In genomic region chr1:25232027-25232865, GRCh38 we compare ENCODE assay signal across 1 cellular context.
TF ChIP-seq lines count a peak whose summit lies in the region.

SYF2 (minus strand) TSS chr1:25232502; CDS start chr1:25232467, 35 bp downstream.

TF ChIP-seq in HepG2, 621 proteins besides CTCF, POLR2A, EP300 and RAD21 (continued from another document and continues in another):
- TF ChIP-seq ZNF691 (CRISPR knock-in tag; IDR thresholded peaks at IDR 0.05; ENCODE audit: borderline replicate concordance, low read depth) (no peak), DNMT1 (CRISPR knock-in tag; IDR thresholded peaks at IDR 0.05) (no peak), ZFP91 (CRISPR knock-in tag; IDR thresholded peaks at IDR 0.05; ENCODE audit: borderline replicate concordance) (peak; percentile 63; the same call in 1 of the 2 replicates), IRF9 (CRISPR knock-in tag; IDR thresholded peaks at IDR 0.05; ENCODE audit: borderline replicate concordance) (no peak), ZNF761 (CRISPR knock-in tag; conservative IDR thresholded peaks at IDR 0.05) (0 out of 2 replicates have a peak, but pooled peaks have one; percentile 36), PAF1 (CRISPR knock-in tag; IDR thresholded peaks at IDR 0.05) (no peak), SP2 (CRISPR knock-in tag; IDR thresholded peaks at IDR 0.05) (peak; percentile 78), U2AF1 (optimal IDR thresholded peaks at IDR 0.05; ENCODE audit: low read depth, low read length) (no peak), DDIT3 (CRISPR knock-in tag; IDR thresholded peaks at IDR 0.05) (no peak), GATAD2A (CRISPR knock-in tag; IDR thresholded peaks at IDR 0.05) (peak; percentile 42; the same call in 1 of the 2 replicates), SAP130 (CRISPR knock-in tag; IDR thresholded peaks at IDR 0.05; ENCODE audit: low read depth) (peak; percentile 98), KLF15 (CRISPR knock-in tag; IDR thresholded peaks at IDR 0.05; ENCODE audit: borderline replicate concordance) (no peak), ZNF280D (CRISPR knock-in tag; IDR thresholded peaks at IDR 0.05) (no peak), ZNF101 (CRISPR knock-in tag; IDR thresholded peaks at IDR 0.05; ENCODE audit: borderline replicate concordance, low read depth) (no peak), MAF1 (CRISPR knock-in tag; IDR thresholded peaks at IDR 0.05; ENCODE audit: borderline replicate concordance) (no peak), ZNF136 (CRISPR knock-in tag; IDR thresholded peaks at IDR 0.05; ENCODE audit: low read depth) (no peak), ZNF281 (CRISPR knock-in tag; IDR thresholded peaks at IDR 0.05; ENCODE audit: borderline replicate concordance) (no peak), ZNF224 (CRISPR knock-in tag; IDR thresholded peaks at IDR 0.05) (peak; percentile 33; the same call in 1 of the 2 replicates), TERF1 (CRISPR knock-in tag; IDR thresholded peaks at IDR 0.05) (no peak), ZNF749 (CRISPR knock-in tag; IDR thresholded peaks at IDR 0.05; ENCODE audit: borderline replicate concordance) (no peak), REPIN1 (CRISPR knock-in tag; IDR thresholded peaks at IDR 0.05; ENCODE audit: borderline replicate concordance, low read depth) (no peak), RAD51 (IDR thresholded peaks at IDR 0.05; ENCODE audit: borderline replicate concordance) (no peak), FOXJ3 (CRISPR knock-in tag; IDR thresholded peaks at IDR 0.05; ENCODE audit: borderline replicate concordance) (peak; percentile 34; the same call in 1 of the 2 replicates), HMGXB4 (CRISPR knock-in tag; IDR thresholded peaks at IDR 0.05; ENCODE audit: borderline replicate concordance in 1 of 2, low read depth in 1 of 2) (peak; percentile 46 to 52; a peak in 2 of 4 replicates), TFE3 (CRISPR knock-in tag; IDR thresholded peaks at IDR 0.05) (no peak), MAZ (IDR thresholded peaks at IDR 0.05; ENCODE audit: borderline replicate concordance, low read depth, low read length) (no peak), MAZ (CRISPR knock-in tag; IDR thresholded peaks at IDR 0.05; ENCODE audit: low read depth) (peak; percentile 64), ZNF10 (CRISPR knock-in tag; IDR thresholded peaks at IDR 0.05; ENCODE audit: borderline replicate concordance, low read depth) (no peak), TMF1 (CRISPR knock-in tag; IDR thresholded peaks at IDR 0.05; ENCODE audit: low read depth) (no peak), NONO (IDR thresholded peaks at IDR 0.05) (no peak), NONO (CRISPR knock-in tag; conservative IDR thresholded peaks at IDR 0.05) (no peak)
